Comparison of ENCODE assay signal across 8 cellular contexts in the genomic region with DNA sequence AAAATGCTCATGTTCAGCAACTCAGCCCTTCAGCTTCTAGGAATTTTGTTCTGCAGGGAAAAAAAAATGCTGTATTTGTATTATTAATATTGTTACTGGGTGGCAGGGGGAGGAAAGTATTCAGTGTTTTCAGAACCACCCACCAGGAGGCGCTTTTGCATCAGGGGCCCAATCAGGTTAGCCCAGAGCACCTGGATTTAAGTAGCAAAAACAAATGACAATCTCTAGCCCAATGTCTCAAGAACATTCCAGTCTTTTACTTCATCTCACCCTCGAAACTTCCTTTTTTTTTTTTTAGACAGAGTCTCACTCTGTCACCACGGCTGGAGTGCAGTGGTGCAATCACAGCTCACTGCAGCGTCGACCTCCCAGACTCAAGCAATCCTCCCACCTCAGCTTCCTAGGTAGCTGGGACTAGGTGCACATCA. TPM values are rescaled to one million over a fixed set of nuclear protein-coding genes. Genes with fewer than 3 reads are reported as not detected.
DNase-seq lines count a peak whose midpoint lies in the region; ATAC-seq and TF ChIP-seq lines count a peak whose summit lies in the region.

No MANE protein-coding gene starts in this region.

- CTCF ChIA-PET in CD8-positive, alpha-beta memory T cell (lab: Charles Lee): interaction anchor here (0.7 to 10.7 kb wide), 16 partner anchors 12 to 152 kb away, joined by 3 to 225 read pairs (median 4); a partner anchor contains a TSS
- CTCF ChIA-PET in Panc1 (lab: Charles Lee): interaction anchor here (0.6 to 3.2 kb wide), 6 partner anchors 20 to 1142 kb away, joined by 3 to 37 read pairs (median 3); no protein-coding TSS in a partner anchor

- peaks cover 28% of the 10 kb centered on the region for H3K4me1 ChIP-seq in CD8-positive, alpha-beta memory T cell (ENCODE audit: insufficient read depth, low read length)
- no peaks in the 10 kb centered on the region for H3K4me1 ChIP-seq in Panc1 (ENCODE audit: control insufficient read depth, insufficient read depth, low read length)
- H3K4me1 ChIP-seq in gastroesophageal sphincter: no peaks in the 10 kb centered on the region

- H3K27me3 Mint-ChIP-seq in CD8-positive, alpha-beta memory T cell: peaks cover 0 to 3% of the 10 kb centered on the region in 2 donors
- no peaks in the 10 kb centered on the region for H3K27me3 Mint-ChIP-seq in activated T-cell treated with anti-CD3 and anti-CD28 coated beads, Interleukin-2, amount 50 U/mL, for 4 hours (ENCODE audit: low read depth)

- no TSS peak for BruUV-seq in Panc1 (replicated peaks; lab: Mats Ljungman, UMichigan)

- H3K4me3 ChIP-seq in CD8-positive, alpha-beta memory T cell (ENCODE audit: low read length): no peak overlapping the region
- no peak overlapping the region for H3K4me3 ChIP-seq in Panc1 (ENCODE audit: low read depth in 2 of 2, low read length in 2 of 2)
- no peak overlapping the region for H3K4me3 ChIP-seq in gastroesophageal sphincter

- DNase-seq in CD8-positive, alpha-beta memory T cell: peak; percentile 43 to 69 (median 56)
- DNase-seq in HPDE6-E6E7 (ENCODE audit: extremely low spot score) (peak; percentile 89), Panc1 (ENCODE audit: low read depth, low spot score) (peak; percentile 50)
- peak; percentile 74 for DNase-seq in activated T-cell treated with anti-CD3 and anti-CD28 coated beads, Interleukin-2, amount 50 U/mL, for 4 hours
- DNase-seq in stimulated activated CD4-positive, alpha-beta T cell treated with anti-CD3 and anti-CD28 coated beads, Interleukin-1b, Interleukin-23, amount 100 ng/mL, for 24 hours (ENCODE audit: low read depth in 4 of 4, low spot score in 1 of 4): peak; percentile 34 to 65 (median 56)

- in situ Hi-C loops in Panc1 (cut with HindIII; ENCODE audit: low pct_unique_long_range_greater_than_20kb, low sequenced_read_pairs): no loop called here

- H3K4me3 Mint-ChIP-seq in CD8-positive, alpha-beta memory T cell: no peak overlapping the region
- H3K4me3 Mint-ChIP-seq in activated T-cell treated with anti-CD3 and anti-CD28 coated beads, Interleukin-2, amount 50 U/mL, for 4 hours: no peak overlapping the region

- TF ChIP-seq CTCF in Panc1 (IDR thresholded peaks at IDR 0.05) (peak; percentile 95), gastroesophageal sphincter (IDR thresholded peaks at IDR 0.05) (peak in 3 of 4 experiments; percentile 30 to 50 (median 37))

- POLR2A ChIA-PET in CD8-positive, alpha-beta memory T cell (lab: Charles Lee): no interaction called here
- POLR2A ChIA-PET in Panc1 (lab: Charles Lee): no interaction called here

- no peaks in the 10 kb centered on the region for H3K27me3 ChIP-seq in CD8-positive, alpha-beta memory T cell (ENCODE audit: insufficient read depth, low read length, poor library complexity, severe bottlenecking)
- H3K27me3 ChIP-seq in Panc1 (ENCODE audit: control insufficient read depth, insufficient read depth, low read length) (no peaks in the 10 kb centered on the region), gastroesophageal sphincter (no peaks in the 10 kb centered on the region)

- H3K36me3 Mint-ChIP-seq in CD8-positive, alpha-beta memory T cell: no peaks in the 10 kb centered on the region
- no peaks in the 10 kb centered on the region for H3K36me3 Mint-ChIP-seq in activated T-cell treated with anti-CD3 and anti-CD28 coated beads, Interleukin-2, amount 50 U/mL, for 4 hours (ENCODE audit: insufficient read depth)

- no peaks in the 10 kb centered on the region for H3K36me3 ChIP-seq in CD8-positive, alpha-beta memory T cell (ENCODE audit: insufficient read depth, low read length)
- H3K36me3 ChIP-seq in Panc1 (ENCODE audit: control insufficient read depth, insufficient read depth, low read length) (no peaks in the 10 kb centered on the region), gastroesophageal sphincter (no peaks in the 10 kb centered on the region)

- H3K9me3 ChIP-seq in CD8-positive, alpha-beta memory T cell (ENCODE audit: low read length): no peaks in the 10 kb centered on the region
- no peaks in the 10 kb centered on the region for H3K9me3 ChIP-seq in Panc1 (ENCODE audit: control insufficient read depth, insufficient read depth, low read depth, low read length)
- no peaks in the 10 kb centered on the region for H3K9me3 ChIP-seq in gastroesophageal sphincter

- ATAC-seq in Panc1 (peak; percentile 88), gastroesophageal sphincter (no peak), HG03280 (IDR thresholded peaks at IDR 0.05; ENCODE audit: unreplicated experiment) (no peak), GM18520 (IDR thresholded peaks at IDR 0.05; ENCODE audit: unreplicated experiment) (no peak)
- peak; percentile 45 to 49 for ATAC-seq in activated T-cell treated with anti-CD3 and anti-CD28 coated beads, Interleukin-2, amount 50 U/mL, for 4 hours

- intact Hi-C loops in Panc1 (cut with micrococcal nuclease; ENCODE audit: unreplicated experiment): loop anchor here (1.0 kb wide), 1 partner anchor 104 kb away; no protein-coding TSS in a partner anchor

- peak overlapping the region in 2 of 8 donors; percentile 17 to 23 for H3K27ac Mint-ChIP-seq in CD8-positive, alpha-beta memory T cell

- peaks cover 17 to 27% (median 18%) of the 10 kb centered on the region in 3 donors for H3K4me1 Mint-ChIP-seq in CD8-positive, alpha-beta memory T cell
- peaks cover 5% of the 10 kb centered on the region for H3K4me1 Mint-ChIP-seq in activated T-cell treated with anti-CD3 and anti-CD28 coated beads, Interleukin-2, amount 50 U/mL, for 4 hours (ENCODE audit: low read depth)

- H3K9me3 Mint-ChIP-seq in CD8-positive, alpha-beta memory T cell: no peaks in the 10 kb centered on the region
- no peaks in the 10 kb centered on the region for H3K9me3 Mint-ChIP-seq in activated T-cell treated with anti-CD3 and anti-CD28 coated beads, Interleukin-2, amount 50 U/mL, for 4 hours

- no peak overlapping the region for H3K27ac ChIP-seq in CD8-positive, alpha-beta memory T cell (ENCODE audit: low read depth, low read length)
- no peak overlapping the region for H3K27ac ChIP-seq in Panc1 (ENCODE audit: low read length)
- no peak overlapping the region for H3K27ac ChIP-seq in gastroesophageal sphincter

- no peak for TF ChIP-seq POLR2A in gastroesophageal sphincter (IDR thresholded peaks at IDR 0.05)

- WGBS in gastroesophageal sphincter (ENCODE audit: low coverage in 1 of 2), 2 donors: 21 to 50% methylated on average over 3 to 5 of the region's 5 CpGs

- no peak for TF ChIP-seq EP300 in gastroesophageal sphincter (IDR thresholded peaks at IDR 0.05)

RNA-seq across cellular contexts. Expression of a gene that starts 0.6 kb away (rescaled TPM):
- total RNA-seq in CD8-positive, alpha-beta memory T cell: not detected
- not detected for polyA plus RNA-seq in CD8-positive, alpha-beta memory T cell
- not detected for total RNA-seq in Panc1 (2021; ENCODE audit: unreplicated experiment)
- not detected for polyA plus RNA-seq in Panc1 (2012; ENCODE audit: insufficient read length)
- not detected for total RNA-seq in activated T-cell treated with anti-CD3 and anti-CD28 coated beads, Interleukin-2, amount 50 U/mL, for 4 hours
- under 1 TPM in 1 of 4 donors, not detected in 3; 0.13 TPM for total RNA-seq in gastroesophageal sphincter

Comparison
In these comparisons a context has a peak if more than half of its experiments do, and no peak if none do; other contexts are left out.
1. ATAC-seq: peak in Panc1 (single experiment) and activated T-cell treated with anti-CD3 and anti-CD28 coated beads, Interleukin-2, amount 50 U/mL, for 4 hours (2 of 2); none in gastroesophageal sphincter (single experiment), HG03280 (single experiment) and GM18520 (single experiment).
2. Peak in every context shown above with its lines, with median percentiles within 50 percentile points of each other: DNase-seq.